In the genomic region with DNA sequence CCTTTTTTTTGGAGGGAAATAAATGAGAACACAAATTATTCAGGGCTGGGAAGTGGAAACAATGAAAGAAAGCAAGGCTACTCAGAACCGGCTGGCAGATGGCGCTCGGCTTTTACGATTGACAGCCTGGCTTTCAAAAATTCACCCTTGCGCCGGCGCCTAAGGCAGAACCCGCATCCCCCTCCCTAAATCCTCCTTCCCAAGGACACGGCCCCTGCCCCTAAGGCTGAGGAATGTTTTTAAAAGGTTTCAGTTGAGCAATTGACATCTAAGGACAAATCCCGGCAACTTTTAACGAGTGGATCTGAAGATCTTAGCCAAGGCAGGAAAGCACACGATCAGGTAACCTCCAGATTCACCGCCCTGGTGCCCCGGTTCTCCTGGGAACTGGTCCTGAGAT, we compare ENCODE assay signal across 9 cellular contexts. TPM values are rescaled to one million over a fixed set of nuclear protein-coding genes. Genes with fewer than 3 reads are reported as not detected.
DNase-seq lines count a peak whose midpoint lies in the region; ATAC-seq and TF ChIP-seq lines count a peak whose summit lies in the region.
"Had no signal": no experiment of that assay in that cellular context is flagged by ENCODE, and none has a peak within 500 bp of the region (broad histone marks: within the 10 kb centered on the region; RNA-seq: fewer than 3 reads in every experiment).

No MANE protein-coding gene starts in this region.

- no peaks in the 10 kb centered on the region for H3K4me1 ChIP-seq in Caco-2

- no peaks in the 10 kb centered on the region for H3K36me3 ChIP-seq in Caco-2 (ENCODE audit: control insufficient read depth, insufficient read depth, low read length)

- no peak for ATAC-seq in GM18520 (IDR thresholded peaks at IDR 0.05; ENCODE audit: unreplicated experiment)

- intact Hi-C loops in Caco-2 (cut with micrococcal nuclease; ENCODE audit: unreplicated experiment) = no loop called here

- no peaks in the 10 kb centered on the region for H3K9me3 Mint-ChIP-seq in Caco-2 (ENCODE audit: unreplicated experiment)

- BruUV-seq in Caco-2 (replicated peaks; lab: Mats Ljungman, UMichigan) = no TSS peak

- POLR2A ChIA-PET in Caco-2 (lab: Charles Lee) = no interaction called here

- no peak overlapping the region for H3K4me3 ChIP-seq in Caco-2 (ENCODE audit: low read depth, low read length)

- H3K27me3 ChIP-seq in Caco-2 (replicated peaks; ENCODE audit: control insufficient read depth, insufficient read depth, low read length) = no peaks in the 10 kb centered on the region

- DNase-seq in Caco-2 (peak; percentile 53 to 68), Kasumi-1 (lab: John Stamatoyannopoulos, UW) (peak; percentile 21 to 56), astrocyte of the hippocampus (ENCODE audit: low read depth, low spot score) (peak; percentile 59), midbrain (lab: John Stamatoyannopoulos, UW) (peak; percentile 18), 8988T (no peak), NOMO-1 treated with dmso at 0.1 percent for 144 hours (lab: John Stamatoyannopoulos, UW; ENCODE audit: unreplicated experiment) (no peak), activated T-cell treated with anti-CD3 and anti-CD28 coated beads for 4 hours (no peak)
- DNase-seq: occipital lobe had no signal

- no peak overlapping the region for H3K4me3 Mint-ChIP-seq in Caco-2 (ENCODE audit: unreplicated experiment)

- no peaks in the 10 kb centered on the region for H3K36me3 Mint-ChIP-seq in Caco-2 (ENCODE audit: insufficient read depth, unreplicated experiment)

- H3K4me1 Mint-ChIP-seq in Caco-2 (ENCODE audit: low read depth, unreplicated experiment) = peaks cover 6% of the 10 kb centered on the region

- H3K27me3 Mint-ChIP-seq in Caco-2 (ENCODE audit: insufficient read depth, unreplicated experiment) = peaks cover 14% of the 10 kb centered on the region

- no peaks in the 10 kb centered on the region for H3K9me3 ChIP-seq in Caco-2

- CTCF ChIA-PET in Caco-2 (lab: Charles Lee) = no interaction called here

- peak in 1 of 2 experiments; percentile 40 for TF ChIP-seq CTCF in Caco-2 (IDR thresholded peaks at IDR 0.05; ENCODE audit: insufficient read depth in 1 of 2, low read depth in 1 of 2, low read length in 1 of 2, severe bottlenecking in 1 of 2, unreplicated experiment in 1 of 2)

- H3K27ac Mint-ChIP-seq in Caco-2 (ENCODE audit: unreplicated experiment) = no peak overlapping the region

RNA-seq across cellular contexts. Expression of a gene that starts 16.3 kb away (rescaled TPM):
- total RNA-seq in Caco-2 (2022) = 1,877 and 1,936 TPM in 2 replicates

RNA-seq across cellular contexts. Expression of a gene that starts 18.1 kb away (rescaled TPM):
- 4.2 and 5.1 TPM in 2 replicates for total RNA-seq in Caco-2 (2022)

Comparison
In these comparisons a context has a peak if more than half of its experiments do, and no peak if none do; other contexts are left out.
1. DNase-seq: peak in Caco-2 (2 of 2), Kasumi-1 (2 of 2), astrocyte of the hippocampus (single experiment) and midbrain (single experiment); none in 8988T (single experiment), NOMO-1 treated with dmso at 0.1 percent for 144 hours (single experiment) and activated T-cell treated with anti-CD3 and anti-CD28 coated beads for 4 hours (single experiment).